In the genomic region with DNA sequence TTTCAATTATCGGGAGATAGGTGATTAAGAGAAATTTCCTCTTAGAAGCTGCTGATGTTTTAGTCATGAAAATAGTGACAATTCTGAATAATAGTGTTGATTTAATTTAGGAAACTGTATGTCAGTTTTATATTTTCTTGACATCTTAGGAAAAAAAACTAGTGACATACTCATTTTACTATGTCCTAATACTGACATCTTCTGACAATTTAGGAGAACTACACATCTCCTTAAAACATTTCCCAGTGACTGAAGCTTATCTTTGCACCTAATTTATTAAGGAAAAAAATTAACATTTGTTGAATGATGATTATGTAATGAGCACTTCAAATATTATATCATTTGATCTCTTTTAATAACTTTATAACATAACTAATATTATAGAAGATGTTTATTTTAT, we compare ENCODE assay signal across 10 cellular contexts. TPM values are rescaled to one million over a fixed set of nuclear protein-coding genes. Genes with fewer than 3 reads are reported as not detected.
A peak's percentile ranks its signal among the peaks of the same experiment; 100 is the strongest.
DNase-seq lines count a peak whose midpoint lies in the region; ATAC-seq, FAIRE-seq and TF ChIP-seq lines count a peak whose summit lies in the region.
"Had no signal": no experiment of that assay in that cellular context is flagged by ENCODE, and none has a peak within 500 bp of the region (broad histone marks: within the 10 kb centered on the region; RNA-seq: fewer than 3 reads in every experiment).

No MANE protein-coding gene starts in this region.

- no peak for ATAC-seq in HG02571 (IDR thresholded peaks at IDR 0.05; ENCODE audit: unreplicated experiment)
- no peak for ATAC-seq in stimulated activated naive CD8-positive, alpha-beta T cell treated with anti-CD3 and anti-CD28 coated beads, Interleukin-15, Interleukin-2, amounts not matched to agents 100 U/mL and 50 U/mL, for 24 hours
- no peak for ATAC-seq in HG03097 (IDR thresholded peaks at IDR 0.05; ENCODE audit: low FRiP score, unreplicated experiment)

- no peak overlapping the region for H3K4me2 ChIP-seq in neural cell (ENCODE audit: low read length)

- no peak overlapping the region for H2AFZ ChIP-seq in neural cell (ENCODE audit: low read depth, low read length)

- TF ChIP-seq EP300 in neural cell (conservative IDR thresholded peaks at IDR 0.05; ENCODE audit: poor library complexity, severe bottlenecking) = no peak

- H3K27me3 ChIP-seq in bronchial epithelial cell (ENCODE audit: control insufficient read depth, insufficient read depth, low read length) (no peaks in the 10 kb centered on the region), neural cell (ENCODE audit: insufficient read depth, low read depth, low read length) (no peaks in the 10 kb centered on the region)

- peak; percentile 25 for DNase-seq in DMS53 treated with DMSO at 0.1 percent for 48 hours (lab: John Stamatoyannopoulos, UW; ENCODE audit: unreplicated experiment)
- no peak for DNase-seq in LNCaP clone FGC (ENCODE audit: low read depth)
- peak; percentile 39 for DNase-seq in bronchial epithelial cell (ENCODE audit: low read depth)
- DNase-seq in stimulated activated naive CD8-positive, alpha-beta T cell treated with anti-CD3 and anti-CD28 coated beads, Interleukin-15, Interleukin-2, amounts not matched to agents 100 U/mL and 50 U/mL, for 24 hours = no peak
- DNase-seq in C1 segment of cervical spinal cord (lab: John Stamatoyannopoulos, UW) = no peak

- H3K4me3 ChIP-seq in LNCaP clone FGC (ENCODE audit: low read depth, low read length) = no peak overlapping the region
- H3K4me3 ChIP-seq in bronchial epithelial cell (ENCODE audit: low read depth, low read length) = no peak overlapping the region
- no peak overlapping the region for H3K4me3 ChIP-seq in neural cell (ENCODE audit: low read length)

- no peak overlapping the region for H3K27ac ChIP-seq in neural cell (ENCODE audit: low read length)

- TF ChIP-seq CTCF in LNCaP clone FGC (IDR thresholded peaks at IDR 0.05; ENCODE audit: control insufficient read depth, extremely low read depth, insufficient read depth) = peak; percentile 39
- peak; percentile 13 for TF ChIP-seq CTCF in bronchial epithelial cell (IDR thresholded peaks at IDR 0.05; ENCODE audit: insufficient read depth, low read length, severe bottlenecking)
- peak; percentile 58 for TF ChIP-seq CTCF in neural cell (IDR thresholded peaks at IDR 0.05; ENCODE audit: poor library complexity, severe bottlenecking)

- H3K9ac ChIP-seq in neural cell (ENCODE audit: low read length) = no peak overlapping the region

- no peak for FAIRE-seq in bronchial epithelial cell (lab: Jason Lieb, UNC)

- H3K79me2 ChIP-seq in neural cell (replicated peaks; ENCODE audit: insufficient read depth, low read length) = no peaks in the 10 kb centered on the region

- H4K20me1 ChIP-seq in neural cell (ENCODE audit: insufficient read depth) = no peaks in the 10 kb centered on the region

- peak; percentile 60 for TF ChIP-seq RAD21 in neural cell (conservative IDR thresholded peaks at IDR 0.05)

- H3F3A ChIP-seq in neural cell (ENCODE audit: insufficient read depth, low read length, poor library complexity, severe bottlenecking) = no peaks in the 10 kb centered on the region

- no peaks in the 10 kb centered on the region for H3K9me2 ChIP-seq in neural cell (ENCODE audit: insufficient read depth, low read length)

- no peaks in the 10 kb centered on the region for H3K36me3 ChIP-seq in bronchial epithelial cell (ENCODE audit: control insufficient read depth, insufficient read depth, low read length)
- H3K36me3 ChIP-seq in neural cell (ENCODE audit: insufficient read depth, low read length) = no peaks in the 10 kb centered on the region

- H3K9me3 ChIP-seq in neural cell (ENCODE audit: low read length) = no peaks in the 10 kb centered on the region

TF ChIP-seq in neural cell, 6 proteins besides CTCF, POLR2A, EP300 and RAD21:
- TF ChIP-seq MXI1 (conservative IDR thresholded peaks at IDR 0.05; ENCODE audit: poor library complexity, severe bottlenecking) (no peak), SMC3 (conservative IDR thresholded peaks at IDR 0.05; ENCODE audit: poor library complexity) (peak; percentile 50)

RNA-seq across cellular contexts. Expression of gene RBMXL3, which starts 42.0 kb away (rescaled TPM):
- not detected in 2 replicates for total RNA-seq in bronchial epithelial cell
- polyA plus RNA-seq in neural cell = not detected in 2 replicates
- not detected in 2 replicates for polyA minus RNA-seq in neural cell
- total RNA-seq: T-helper 2 cell treated with Interferon-gamma antibody and Interleukin-4, amounts not matched to agents 100 ng/mL and 5 ng/mL, for 36 hours had no signal
- polyA plus RNA-seq: esophagus had no signal

Comparison
In these comparisons a context has a peak if more than half of its experiments do, and no peak if none do; other contexts are left out.
1. DNase-seq: peak in DMS53 treated with DMSO at 0.1 percent for 48 hours (single experiment) and bronchial epithelial cell (single experiment); none in LNCaP clone FGC (single experiment), stimulated activated naive CD8-positive, alpha-beta T cell treated with anti-CD3 and anti-CD28 coated beads, Interleukin-15, Interleukin-2, amounts not matched to agents 100 U/mL and 50 U/mL, for 24 hours (single experiment) and C1 segment of cervical spinal cord (0 of 14).
2. Peak in every context shown above with its lines, with median percentiles within 50 percentile points of each other: CTCF ChIP-seq.